ENCODE assay signal across 17 cellular contexts in genomic region chr11:26204110-26204509, GRCh38.
DNase-seq lines count a peak whose midpoint lies in the region; TF ChIP-seq lines count a peak whose summit lies in the region.
"Had no signal": no experiment of that assay in that cellular context is flagged by ENCODE, and none has a peak within 500 bp of the region (broad histone marks: within the 10 kb centered on the region; RNA-seq: fewer than 3 reads in every experiment).

No MANE protein-coding gene starts in this region.

- H3K27me3 Mint-ChIP-seq in nephron (ENCODE audit: low read depth): no peaks in the 10 kb centered on the region
- H3K27me3 Mint-ChIP-seq in CD14-positive monocyte (ENCODE audit: low read depth in 3 of 3): peaks cover 0 to 2% (median 0%) of the 10 kb centered on the region in 3 donors
- H3K27me3 Mint-ChIP-seq: CD4-positive, alpha-beta T cell had no signal

- H3K9me3 Mint-ChIP-seq in nephron (no peaks in the 10 kb centered on the region), CD14-positive monocyte (peaks cover 0 to 4% (median 0%) of the 10 kb centered on the region in 7 donors)

- DNase-seq in DMS53 treated with DMSO at 0.1 percent for 48 hours (lab: John Stamatoyannopoulos, UW; ENCODE audit: unreplicated experiment): peak; percentile 75
- DNase-seq in NCI-H187 treated with DMSO at 0.1 percent for 48 hours (lab: John Stamatoyannopoulos, UW): peak; percentile 89
- DNase-seq in NCI-H510A treated with DMSO at 0.1 percent for 48 hours (lab: John Stamatoyannopoulos, UW): peak; percentile 55
- DNase-seq in hippocampal formation (lab: John Stamatoyannopoulos, UW): no peak
- no peak for DNase-seq in cerebellum (ENCODE audit: low spot score)
- DNase-seq in CD14-positive monocyte (ENCODE audit: low spot score): no peak
- DNase-seq: CD4-positive, alpha-beta T cell; H7; NCI-H1092; NCI-H1436 treated with DMSO at 0.1 percent for 48 hours; NCI-H2029 treated with DMSO at 0.1 percent for 48 hours; NCI-H2171; NCI-H226; NCI-H526; Right ventricle myocardium superior; RPMI8226 had no signal

- no peak overlapping the region for H3K4me3 Mint-ChIP-seq in nephron
- no peak overlapping the region for H3K4me3 Mint-ChIP-seq in CD14-positive monocyte
- H3K4me3 Mint-ChIP-seq: CD4-positive, alpha-beta T cell had no signal

- TF ChIP-seq CTCF in nephron (IDR thresholded peaks at IDR 0.05; ENCODE audit: unreplicated experiment in 3 of 3) (no peak), CD14-positive monocyte (IDR thresholded peaks at IDR 0.05) (no peak)

- H3K36me3 Mint-ChIP-seq in nephron (ENCODE audit: low read depth) (no peaks in the 10 kb centered on the region), CD14-positive monocyte (no peaks in the 10 kb centered on the region)

- intact Hi-C loops in CD14-positive monocyte (cut with micrococcal nuclease): no loop called here

- H3K27ac Mint-ChIP-seq in nephron: peak overlapping the region in 2 of 3 experiments; percentile 63 to 65
- no peak overlapping the region for H3K27ac Mint-ChIP-seq in CD14-positive monocyte
- H3K27ac Mint-ChIP-seq: CD4-positive, alpha-beta T cell had no signal

- H3K4me1 Mint-ChIP-seq in nephron (peaks cover 13% of the 10 kb centered on the region), CD14-positive monocyte (no peaks in the 10 kb centered on the region)

Comparison
In these comparisons a context has a peak if more than half of its experiments do, and no peak if none do; other contexts are left out.
1. DNase-seq: peak in DMS53 treated with DMSO at 0.1 percent for 48 hours (single experiment), NCI-H187 treated with DMSO at 0.1 percent for 48 hours (single experiment) and NCI-H510A treated with DMSO at 0.1 percent for 48 hours (single experiment); none in hippocampal formation (0 of 2), cerebellum (single experiment) and CD14-positive monocyte (single experiment).
2. H3K27ac Mint-ChIP-seq: peak in nephron (2 of 3); none in CD14-positive monocyte (0 of 7).